ENCODE assay signal across 22 cellular contexts in genomic region chr19:18389736-18390074, GRCh38. TPM values are rescaled to one million over a fixed set of nuclear protein-coding genes. Genes with fewer than 3 reads are reported as not detected.
A peak's percentile ranks its signal among the peaks of the same experiment; 100 is the strongest.
DNase-seq lines count a peak whose midpoint lies in the region; ATAC-seq and TF ChIP-seq lines count a peak whose summit lies in the region.
"Had no signal": no experiment of that assay in that cellular context is flagged by ENCODE, and none has a peak within 500 bp of the region (broad histone marks: within the 10 kb centered on the region; RNA-seq: fewer than 3 reads in every experiment).

No MANE protein-coding gene starts in this region.

- peaks cover 12% of the 10 kb centered on the region for H3K4me1 Mint-ChIP-seq in CD4-positive, alpha-beta T cell (ENCODE audit: low read depth)
- peaks cover 6% of the 10 kb centered on the region for H3K4me1 Mint-ChIP-seq in central memory CD8-positive, alpha-beta T cell
- peaks cover 26 to 68% (median 47%) of the 10 kb centered on the region in 3 donors for H3K4me1 Mint-ChIP-seq in naive B cell
- peaks cover 10 to 19% (median 12%) of the 10 kb centered on the region in 3 donors for H3K4me1 Mint-ChIP-seq in T-cell

- H3K9me3 ChIP-seq in CD4-positive, alpha-beta T cell (ENCODE audit: control insufficient read depth, low read length), result no peaks in the 10 kb centered on the region
- H3K9me3 ChIP-seq: esophagus squamous epithelium had no signal

- intact Hi-C loops in CD4-positive, alpha-beta T cell (cut with DNase I, micrococcal nuclease), result no loop called here

- no peaks in the 10 kb centered on the region for H3K9me3 Mint-ChIP-seq in CD4-positive, alpha-beta T cell
- no peaks in the 10 kb centered on the region for H3K9me3 Mint-ChIP-seq in central memory CD8-positive, alpha-beta T cell
- H3K9me3 Mint-ChIP-seq in naive B cell (peaks cover 0 to 4% (median 2%) of the 10 kb centered on the region in 7 donors), T-cell (no peaks in the 10 kb centered on the region)

- peaks cover 67% of the 10 kb centered on the region for H3K27me3 Mint-ChIP-seq in CD4-positive, alpha-beta T cell
- H3K27me3 Mint-ChIP-seq in central memory CD8-positive, alpha-beta T cell, result no peaks in the 10 kb centered on the region
- H3K27me3 Mint-ChIP-seq in naive B cell, result peaks cover 0 to 1% (median 0%) of the 10 kb centered on the region in 3 donors
- peaks cover 14 to 51% of the 10 kb centered on the region in 2 donors for H3K27me3 Mint-ChIP-seq in T-cell

- H3K27me3 ChIP-seq in CD4-positive, alpha-beta T cell (ENCODE audit: control insufficient read depth, insufficient read depth, low read length), result peaks cover 39% of the 10 kb centered on the region

- no peak for TF ChIP-seq CTCF in 22Rv1 (IDR thresholded peaks at IDR 0.05)
- no peak for TF ChIP-seq CTCF in CD4-positive, alpha-beta T cell (IDR thresholded peaks at IDR 0.05)

- POLR2A ChIA-PET in CD4-positive, alpha-beta T cell (lab: Charles Lee), result interaction anchor here (2.1 to 2.4 kb wide), 2 partner anchors 109 to 111 kb away, joined by 12 to 13 read pairs; partner anchors contain the start of gene JUND
- POLR2A ChIA-PET in T-cell (lab: Charles Lee), result no interaction called here

- peak overlapping the region; percentile 45 for H3K4me3 Mint-ChIP-seq in CD4-positive, alpha-beta T cell
- H3K4me3 Mint-ChIP-seq in central memory CD8-positive, alpha-beta T cell, result peak overlapping the region; percentile 44
- H3K4me3 Mint-ChIP-seq in naive B cell (peak overlapping the region in 5 of 8 donors; percentile 40 to 88 (median 82)), T-cell (peak overlapping the region in 1 of 3 donors; percentile 75)

- DNase-seq in CD4-positive, alpha-beta T cell, result no peak
- DNase-seq in central memory CD8-positive, alpha-beta T cell (ENCODE audit: low spot score in 2 of 2), result no peak
- DNase-seq in naive B cell (no peak), 8988T (no peak), T-cell (no peak), NCI-H2196 (lab: John Stamatoyannopoulos, UW; ENCODE audit: unreplicated experiment) (no peak)
- DNase-seq: activated CD4-positive, alpha-beta T cell treated with anti-CD3 and anti-CD28 coated beads for 4 hours; activated effector memory CD4-positive, alpha-beta T cell treated with Interleukin-2 at 50 U/mL for 16 hours; amygdala; central memory CD4-positive, alpha-beta T cell; DND-41; esophagus squamous epithelium; GM23248; kidney glomerular epithelial cell; NCI-H2029 treated with DMSO at 0.1 percent for 48 hours; NCI-H446; posterior cingulate gyrus; stimulated activated naive CD4-positive, alpha-beta T cell had no signal

- no peak for ATAC-seq in CD4-positive, alpha-beta T cell (ENCODE audit: poor library complexity)
- no peak for ATAC-seq in central memory CD8-positive, alpha-beta T cell (replicated peaks; ENCODE audit: extremely low read depth, poor library complexity, severe bottlenecking)
- ATAC-seq in naive B cell (ENCODE audit: low read depth in 2 of 2) (no peak), T-cell (replicated peaks in 1 of 4) (no peak), HG03460 (IDR thresholded peaks at IDR 0.05; ENCODE audit: unreplicated experiment) (no peak)

- peak overlapping the region; percentile 69 for H3K27ac ChIP-seq in 22Rv1
- no peak overlapping the region for H3K27ac ChIP-seq in CD4-positive, alpha-beta T cell (ENCODE audit: low read depth, low read length)
- H3K27ac ChIP-seq: esophagus squamous epithelium, GM23248, KMS-11 had no signal

- no peak overlapping the region for H3K27ac Mint-ChIP-seq in CD4-positive, alpha-beta T cell
- no peak overlapping the region for H3K27ac Mint-ChIP-seq in central memory CD8-positive, alpha-beta T cell (ENCODE audit: low read depth)
- H3K27ac Mint-ChIP-seq in naive B cell, result peak overlapping the region in 4 of 6 donors; percentile 7 to 85 (median 58)
- no peak overlapping the region for H3K27ac Mint-ChIP-seq in T-cell

- no peaks in the 10 kb centered on the region for H3K36me3 Mint-ChIP-seq in CD4-positive, alpha-beta T cell (ENCODE audit: low read depth)
- H3K36me3 Mint-ChIP-seq in central memory CD8-positive, alpha-beta T cell (ENCODE audit: insufficient read depth), result peaks cover 8% of the 10 kb centered on the region
- H3K36me3 Mint-ChIP-seq in naive B cell (peaks cover 0 to 13% of the 10 kb centered on the region in 2 donors), T-cell (no peaks in the 10 kb centered on the region)

- CTCF ChIA-PET in CD4-positive, alpha-beta T cell (lab: Charles Lee), result interaction anchor here (1.3 to 4.0 kb wide), 3 partner anchors 22 to 110 kb away, joined by 3 to 53 read pairs (median 13); no protein-coding TSS in a partner anchor
- CTCF ChIA-PET in T-cell (lab: Charles Lee), result interaction anchor here (1.1 to 2.0 kb wide), 2 partner anchors 22 to 25 kb away, joined by 6 read pairs; no protein-coding TSS in a partner anchor

RNA-seq across cellular contexts. Expression of gene GDF15, which starts 3.7 kb away (rescaled TPM):
- total RNA-seq in CD4-positive, alpha-beta T cell, result not detected
- not detected for polyA plus RNA-seq in naive B cell (ENCODE audit: low read depth in 6 of 6)
- total RNA-seq in T-cell, result 1 to 10 TPM in 3 of 5 donors, not detected in 2; 1.5 to 1.7 (median 1.5) TPM

RNA-seq across cellular contexts. Expression of gene LRRC25, which starts 7.7 kb away (rescaled TPM):
- under 1 TPM; 0.82 to 0.92 TPM for total RNA-seq in CD4-positive, alpha-beta T cell
- polyA plus RNA-seq in naive B cell (ENCODE audit: low read depth in 6 of 6), result 10 to 100 TPM in 4 of 6 donors, 1 to 10 TPM in 1, under 1 TPM in 1; 0.17 to 30.8 (median 17.9) TPM
- total RNA-seq in T-cell, result under 1 TPM in 3 of 5 donors, not detected in 2; 0.16 to 0.33 (median 0.30) TPM
- total RNA-seq: GM23248, RPMI7951 had no signal
- polyA plus RNA-seq: GM23248 had no signal

RNA-seq across cellular contexts. Expression of gene SSBP4, which starts 29.5 kb away (rescaled TPM):
- 10 to 100 TPM; 44.0 to 50.9 TPM for total RNA-seq in CD4-positive, alpha-beta T cell
- 10 to 100 TPM; 54.7 to 78.0 (median 61.8) TPM for polyA plus RNA-seq in naive B cell (ENCODE audit: low read depth in 6 of 6)
- total RNA-seq in T-cell, result 100 to 1,000 TPM in 4 of 5 donors, 10 to 100 TPM in 1; 71.3 to 127 (median 102) TPM

RNA-seq across cellular contexts. Expression of gene ISYNA1, which starts 48.2 kb away (rescaled TPM):
- 10 to 100 TPM; 34.1 to 41.3 TPM for total RNA-seq in CD4-positive, alpha-beta T cell
- 10 to 100 TPM in 2 of 6 donors, 1 to 10 TPM in 4; 6.3 to 12.2 (median 8.6) TPM for polyA plus RNA-seq in naive B cell (ENCODE audit: low read depth in 6 of 6)
- 10 to 100 TPM; 38.3 to 59.8 (median 55.0) TPM for total RNA-seq in T-cell

RNA-seq across cellular contexts. Expression of gene PGPEP1, which starts 49.3 kb away (rescaled TPM):
- total RNA-seq in CD4-positive, alpha-beta T cell, result 10 to 100 TPM; 24.4 to 25.9 TPM
- 10 to 100 TPM in 2 of 6 donors, 1 to 10 TPM in 4; 4.0 to 11.8 (median 8.0) TPM for polyA plus RNA-seq in naive B cell (ENCODE audit: low read depth in 6 of 6)
- 10 to 100 TPM; 35.7 to 52.6 (median 45.1) TPM for total RNA-seq in T-cell

Comparison
In these comparisons a context has a peak if more than half of its experiments do, and no peak if none do; other contexts are left out.
1. H3K27ac Mint-ChIP-seq: peak in naive B cell (4 of 6); none in CD4-positive, alpha-beta T cell (single experiment), central memory CD8-positive, alpha-beta T cell (single experiment) and T-cell (0 of 2).